In genomic region chr20:51175724-51176123, GRCh38 we compare ENCODE assay signal across 26 cellular contexts.
"Had no signal": no experiment of that assay in that cellular context is flagged by ENCODE, and none has a peak within 500 bp of the region (broad histone marks: within the 10 kb centered on the region; RNA-seq: fewer than 3 reads in every experiment).

No MANE protein-coding gene starts in this region.

- H3K27ac ChIP-seq: coronary artery, esophagus squamous epithelium, heart right ventricle, lower lobe of right lung, parathyroid adenoma, suprapubic skin had no signal

- H3K36me3 ChIP-seq: esophagus squamous epithelium, heart right ventricle, lower lobe of right lung, suprapubic skin had no signal

- H3K4me3 ChIP-seq: coronary artery, esophagus squamous epithelium, heart right ventricle, lower lobe of right lung, mucosa of descending colon, smooth muscle cell, suprapubic skin had no signal

- H3K4me2 ChIP-seq: smooth muscle cell had no signal

- FAIRE-seq: endometrium, keratinocyte had no signal

- H3K4me1 ChIP-seq: esophagus squamous epithelium, heart right ventricle, lower lobe of right lung, parathyroid adenoma, suprapubic skin had no signal

- H3K79me2 ChIP-seq: parathyroid adenoma had no signal

- H3K9me3 ChIP-seq: esophagus squamous epithelium, lower lobe of right lung, mucosa of descending colon, suprapubic skin had no signal

- H2AFZ ChIP-seq: parathyroid adenoma had no signal

- ATAC-seq: heart right ventricle; left ventricle myocardium superior; lower lobe of right lung; mucosa of descending colon; sciatic nerve; stimulated activated naive CD8-positive, alpha-beta T cell treated with anti-CD3 and anti-CD28 coated beads, Interleukin-15, amount 100 ng/mL, for 72 hours had no signal

- H3K9ac ChIP-seq: parathyroid adenoma had no signal

- DNase-seq: dermis blood vessel endothelial cell; effector memory CD4-positive, alpha-beta T cell; erythroblast; esophagus squamous epithelium; foreskin melanocyte; glutamatergic neuron; heart right ventricle; hippocampal formation; immature natural killer cell; left ventricle myocardium superior; lower lobe of right lung; mucosa of descending colon; naive B cell; stimulated activated CD4-positive, alpha-beta T cell treated with anti-CD3 and anti-CD28 coated beads, Interleukin-12 subunit alpha, Interleukin-12 subunit beta, amount 100 ng/mL, for 4 hours; stimulated activated CD4-positive, alpha-beta T cell treated with anti-CD3 and anti-CD28 coated beads, Interleukin-1b, Interleukin-23, amount 100 ng/mL, for 48 hours; stimulated activated CD4-positive, alpha-beta T cell treated with anti-CD3 and anti-CD28 coated beads, Interleukin-4, amount 100 ng/mL, for 1 hour; stimulated activated CD8-positive, alpha-beta memory T cell treated with anti-CD3 and anti-CD28 coated beads, Interleukin-4, amount 100 ng/mL, for 48 hours; stimulated activated naive CD4-positive, alpha-beta T cell; stimulated activated naive CD8-positive, alpha-beta T cell treated with anti-CD3 and anti-CD28 coated beads, Interleukin-15, amount 100 ng/mL, for 72 hours had no signal
